27 cellular contexts compared by ENCODE assay signal in genomic region chr7:95454438-95454837, GRCh38. TPM values are rescaled to one million over a fixed set of nuclear protein-coding genes. Genes with fewer than 3 reads are reported as not detected.
DNase-seq lines count a peak whose midpoint lies in the region; ATAC-seq and TF ChIP-seq lines count a peak whose summit lies in the region.
"Had no signal": no experiment of that assay in that cellular context is flagged by ENCODE, and none has a peak within 500 bp of the region (broad histone marks: within the 10 kb centered on the region; RNA-seq: fewer than 3 reads in every experiment).

No MANE protein-coding gene starts in this region.

- ATAC-seq in GM18499 (IDR thresholded peaks at IDR 0.05; ENCODE audit: insufficient read depth, unreplicated experiment) = peak; percentile 41
- ATAC-seq in GM19438 (IDR thresholded peaks at IDR 0.05; ENCODE audit: low read depth, unreplicated experiment) = peak; percentile 69
- peak; percentile 60 for ATAC-seq in HG02884 (IDR thresholded peaks at IDR 0.05; ENCODE audit: unreplicated experiment)
- peak; percentile 80 for ATAC-seq in HG03469 (IDR thresholded peaks at IDR 0.05; ENCODE audit: unreplicated experiment)
- ATAC-seq in HG02623 (IDR thresholded peaks at IDR 0.05; ENCODE audit: unreplicated experiment) = no peak
- ATAC-seq: activated CD4-positive, CD25-positive, alpha-beta regulatory T cell treated with anti-CD3 and anti-CD28 coated beads, Interleukin-2, amount 50 U/mL, for 24 hours; CD8-positive, alpha-beta T cell; gastroesophageal sphincter; left colon; PC-3; upper lobe of right lung had no signal

- H3K4me2 ChIP-seq in H9 (ENCODE audit: insufficient read depth, insufficient read length, low read length) = no peak overlapping the region

- H3K27me3 Mint-ChIP-seq in H9 (ENCODE audit: low read depth) (no peaks in the 10 kb centered on the region), mesothelial cell of epicardium (ENCODE audit: low read depth) (no peaks in the 10 kb centered on the region)

- H3K23ac ChIP-seq in H9 (ENCODE audit: insufficient read length, low read depth, low read length) = no peak overlapping the region

- H4K20me1 ChIP-seq in H9 (ENCODE audit: control insufficient read depth, insufficient read depth, insufficient read length) = no peaks in the 10 kb centered on the region

- no peak overlapping the region for H2BK120ac ChIP-seq in H9 (ENCODE audit: low read depth, low read length, poor library complexity, severe bottlenecking)

- no peak overlapping the region for H2AFZ ChIP-seq in H9 (ENCODE audit: low read length)

- no peak overlapping the region for H2BK12ac ChIP-seq in H9 (ENCODE audit: insufficient read length, low read depth, low read length)

- no peak overlapping the region for H3K27ac ChIP-seq in H9 (ENCODE audit: insufficient read length, low read depth, low read length)
- H3K27ac ChIP-seq: gastroesophageal sphincter, upper lobe of right lung had no signal

- H3K18ac ChIP-seq in H9 (ENCODE audit: insufficient read length, low read depth, low read length) = no peak overlapping the region

- H3T11ph ChIP-seq in H9 (ENCODE audit: low read length) = no peak overlapping the region

- H4K8ac ChIP-seq in H9 (replicated peaks; ENCODE audit: insufficient read length, low read depth, low read length) = no peak overlapping the region

- DNase-seq in H9 (no peak), RKO (ENCODE audit: low spot score) (no peak), mesothelial cell of epicardium (ENCODE audit: low spot score in 2 of 2, unreplicated experiment in 2 of 2) (no peak)
- DNase-seq: CD8-positive, alpha-beta T cell; KBM-7; left colon; midbrain; NCI-H1105; NCI-H69; PC-3; retina; upper lobe of right lung had no signal

- no peak overlapping the region for H4K91ac ChIP-seq in H9 (ENCODE audit: insufficient read length, low read depth, low read length)

- no peak overlapping the region for H3K4ac ChIP-seq in H9 (ENCODE audit: low read depth, low read length)

- H2AK5ac ChIP-seq in H9 (ENCODE audit: insufficient read length, low read length) = no peak overlapping the region

- H3K9me3 Mint-ChIP-seq in H9 = peaks cover 10 to 15% of the 10 kb centered on the region in 2 experiments
- peaks cover 26% of the 10 kb centered on the region for H3K9me3 Mint-ChIP-seq in mesothelial cell of epicardium

- no peak overlapping the region for H2BK20ac ChIP-seq in H9 (ENCODE audit: low read depth, low read length, poor library complexity, severe bottlenecking)

- no peak overlapping the region for H3K9ac ChIP-seq in H9 (ENCODE audit: extremely low read depth, insufficient read length, low read length)

- H3K56ac ChIP-seq in H9 (ENCODE audit: insufficient read length, low read depth, low read length) = no peak overlapping the region

- no peak overlapping the region for H2BK5ac ChIP-seq in H9 (ENCODE audit: insufficient read length, low read length)

- TF ChIP-seq CTCF in H9 (conservative IDR thresholded peaks at IDR 0.05) (no peak), mesothelial cell of epicardium (IDR thresholded peaks at IDR 0.05; ENCODE audit: unreplicated experiment) (no peak)

- no peak overlapping the region for H4K5ac ChIP-seq in H9 (ENCODE audit: insufficient read length, low read depth, low read length)

- peaks cover 1% of the 10 kb centered on the region for H3K9me3 ChIP-seq in H9 (ENCODE audit: control insufficient read depth, low read depth, low read length)
- H3K9me3 ChIP-seq: upper lobe of right lung had no signal

- no peaks in the 10 kb centered on the region for H3K23me2 ChIP-seq in H9 (ENCODE audit: insufficient read length, low read depth, low read length, poor library complexity, severe bottlenecking)

- no peaks in the 10 kb centered on the region for H3K79me2 ChIP-seq in H9 (ENCODE audit: insufficient read depth, low read length)

- H3K4me3 Mint-ChIP-seq in H9 (no peak overlapping the region), mesothelial cell of epicardium (no peak overlapping the region)
- H3K4me3 Mint-ChIP-seq: CD8-positive, alpha-beta T cell; stimulated activated naive CD8-positive, alpha-beta T cell treated with anti-CD3 and anti-CD28 coated beads, Interleukin-15, Interleukin-2, amounts not matched to agents 100 ng/mL and 50 ng/mL, for 24 hours; T-helper 2 cell treated with Interferon-gamma antibody and Interleukin-4, amounts not matched to agents 5 μg/mL and 100 μg/mL, for 36 hours had no signal

- no peak overlapping the region for H3K14ac ChIP-seq in H9 (ENCODE audit: insufficient read depth, low read length)

- H3K36me3 Mint-ChIP-seq in H9 (ENCODE audit: insufficient read depth in 1 of 3, low read depth in 3 of 3) = peaks cover 0 to 19% (median 0%) of the 10 kb centered on the region in 3 experiments; a peak in 3 of 7 replicates
- peaks cover 7% of the 10 kb centered on the region for H3K36me3 Mint-ChIP-seq in mesothelial cell of epicardium
- H3K36me3 Mint-ChIP-seq: CD8-positive, alpha-beta T cell had no signal

- H3K27ac Mint-ChIP-seq in H9 (no peak overlapping the region), mesothelial cell of epicardium (no peak overlapping the region)
- H3K27ac Mint-ChIP-seq: activated T-helper 2 cell treated with anti-CD3 and anti-CD28 coated beads, Interferon-gamma antibody, Interleukin-2, Interleukin-4, amounts not matched to agents 10 μg/mL and 5 μg/mL and 100 μg/mL, durations not matched to agents 14 hours and 24 hours and 36 hours; CD8-positive, alpha-beta T cell; T-helper 2 cell treated with Interferon-gamma antibody and Interleukin-4, amounts not matched to agents 5 μg/mL and 100 μg/mL, for 36 hours had no signal

- H3K79me1 ChIP-seq in H9 (ENCODE audit: insufficient read depth, low read depth, low read length, poor library complexity, severe bottlenecking) = no peaks in the 10 kb centered on the region

- H3K4me1 ChIP-seq in H9 (ENCODE audit: insufficient read depth, low read length) = no peaks in the 10 kb centered on the region
- H3K4me1 ChIP-seq: gastroesophageal sphincter, upper lobe of right lung had no signal

- H3K27me3 ChIP-seq in H9 (ENCODE audit: insufficient read depth, low read length) = no peaks in the 10 kb centered on the region
- H3K27me3 ChIP-seq: gastroesophageal sphincter, upper lobe of right lung had no signal

- H3K4me1 Mint-ChIP-seq in H9 = peaks cover 0 to 2% of the 10 kb centered on the region in 2 experiments; a peak in 2 of 4 replicates
- no peaks in the 10 kb centered on the region for H3K4me1 Mint-ChIP-seq in mesothelial cell of epicardium

- no peak overlapping the region for H2BK15ac ChIP-seq in H9 (ENCODE audit: low read depth, low read length)

- WGBS in H9 (ENCODE audit: extremely low coverage, insufficient read length, low lambda C conversion rate) = no CpG with 5 or more reads among the region's 2 CpGs

RNA-seq across cellular contexts. Expression of gene PON2, which starts 19.6 kb away (rescaled TPM):
- 23.8 and 26.7 TPM in 2 replicates for total RNA-seq in H9 (2021)
- total RNA-seq in mesothelial cell of epicardium = 113 to 115 TPM (median 114 TPM) in 3 replicates

RNA-seq across cellular contexts. Expression of gene ASB4, which starts 31.3 kb away (rescaled TPM):
- total RNA-seq in H9 (2021) (not detected in 2 replicates), mesothelial cell of epicardium (0.07 to 0.29 TPM (median 0.09 TPM) in 3 replicates)
- total RNA-seq: activated CD8-positive, alpha-beta memory T cell treated with anti-CD3 and anti-CD28 coated beads for 36 hours; activated T-helper 2 cell treated with anti-CD3 and anti-CD28 coated beads, Interferon-gamma antibody, Interleukin-2, Interleukin-4, amounts not matched to agents 10 μg/mL and 5 μg/mL and 100 μg/mL, durations not matched to agents 14 hours and 24 hours and 36 hours; CD8-positive, alpha-beta T cell; dermis microvascular lymphatic vessel endothelial cell; gastroesophageal sphincter; H1; PC-3 had no signal

RNA-seq across cellular contexts. Expression of gene PON3, which starts 58.3 kb away (rescaled TPM):
- not detected in 2 replicates for total RNA-seq in H9 (2021)
- total RNA-seq in mesothelial cell of epicardium = not detected in 3 replicates
- total RNA-seq: activated CD8-positive, alpha-beta memory T cell treated with anti-CD3 and anti-CD28 coated beads for 36 hours; CD8-positive, alpha-beta T cell; epithelial cell of proximal tubule; H1; PC-3; SK-MEL-5 had no signal
